ENCODE assay signal across 24 cellular contexts in the genomic region with DNA sequence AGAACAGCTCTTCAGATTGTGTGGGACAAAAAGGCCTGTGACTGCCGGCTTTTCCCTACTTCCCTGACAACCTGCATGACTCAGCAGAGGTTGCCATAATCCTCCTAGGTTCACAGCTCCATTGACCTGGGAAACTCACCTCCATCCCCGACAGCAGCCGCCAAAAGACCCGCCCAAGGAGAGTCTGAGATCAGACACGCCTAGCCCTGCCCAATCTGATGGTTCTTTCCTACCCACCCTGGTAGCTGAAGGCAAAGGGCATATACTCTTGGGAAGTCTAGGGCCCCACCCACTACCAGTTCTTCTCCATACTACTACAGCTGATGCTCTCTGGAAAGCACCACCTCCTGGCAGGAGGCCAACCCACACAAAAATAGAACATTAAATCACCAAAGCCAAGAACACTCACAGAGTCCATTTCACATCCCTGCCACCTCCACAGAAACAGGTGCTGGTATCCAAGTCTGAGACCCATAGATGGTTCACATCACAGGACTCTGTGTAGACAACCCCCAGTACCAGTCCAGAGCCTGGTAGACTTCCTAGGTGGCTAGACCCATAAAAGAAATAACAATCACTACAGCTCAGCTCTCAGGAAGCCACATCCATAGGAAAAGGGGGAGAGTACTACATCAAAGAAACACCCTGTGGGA.
DNase-seq lines count a peak whose midpoint lies in the region; ATAC-seq and TF ChIP-seq lines count a peak whose summit lies in the region.
"Had no signal": no experiment of that assay in that cellular context is flagged by ENCODE, and none has a peak within 500 bp of the region (broad histone marks: within the 10 kb centered on the region; RNA-seq: fewer than 3 reads in every experiment).

No MANE protein-coding gene starts in this region.

- no peaks in the 10 kb centered on the region for H3K36me3 ChIP-seq in spleen
- H3K36me3 ChIP-seq: heart right ventricle, transverse colon had no signal

- no peaks in the 10 kb centered on the region for H3K36me3 Mint-ChIP-seq in T-helper 17 cell (ENCODE audit: low read depth)
- H3K36me3 Mint-ChIP-seq: activated naive CD4-positive, alpha-beta T cell treated with anti-CD3 and anti-CD28 coated beads, Interleukin-2, amount 50 U/mL, for 24 hours; CD8-positive, alpha-beta T cell; naive B cell had no signal

- ATAC-seq in foreskin keratinocyte (peak; percentile 74), T-helper 17 cell (no peak)
- ATAC-seq: activated T-helper 17 cell treated with anti-CD3 and anti-CD28 coated beads, Interleukin-2, amount 50 U/mL, for 72 hours; CD8-positive, alpha-beta T cell; Right ventricle myocardium inferior had no signal

- TF ChIP-seq CTCF in foreskin keratinocyte (conservative IDR thresholded peaks at IDR 0.05) (no peak), spleen (IDR thresholded peaks at IDR 0.05 in 8 of 11, conservative IDR thresholded peaks at IDR 0.05 in 3 of 11) (no peak)

- peak; percentile 2 for DNase-seq in NCI-H2029 treated with DMSO at 0.1 percent for 48 hours (lab: John Stamatoyannopoulos, UW)
- DNase-seq in NCI-H2029 (lab: John Stamatoyannopoulos, UW): no peak
- DNase-seq in HT-29 (ENCODE audit: low spot score): peak; percentile 21
- peak; percentile 50 for DNase-seq in SHP77 treated with DMSO at 0.1 percent for 48 hours (lab: John Stamatoyannopoulos, UW)
- DNase-seq in foreskin keratinocyte: peak; percentile 49
- DNase-seq in T-helper 17 cell: no peak
- DNase-seq in NCI-H1048 (lab: John Stamatoyannopoulos, UW): no peak
- DNase-seq in spleen: no peak
- DNase-seq: 8988T; activated CD4-positive, alpha-beta T cell treated with anti-CD3 and anti-CD28 coated beads, Interleukin-2, amount 50 U/mL, for 4 hours; activated CD4-positive, CD25-positive, alpha-beta regulatory T cell; activated CD8-positive, alpha-beta memory T cell treated with anti-CD3 and anti-CD28 coated beads, Interleukin-2, amount 50 U/mL, for 48 hours; CD8-positive, alpha-beta T cell; DMS79; left cardiac atrium; naive B cell; NCI-H1092 treated with DMSO at 0.1 percent for 48 hours; NCI-H524; stimulated activated CD4-positive, alpha-beta T cell treated with anti-CD3 and anti-CD28 coated beads, Interleukin-1b, Interleukin-23, amount 100 ng/mL, for 48 hours; transverse colon had no signal

- H3K27me3 ChIP-seq in foreskin keratinocyte (no peaks in the 10 kb centered on the region), spleen (replicated peaks in 1 of 7) (no peaks in the 10 kb centered on the region)
- H3K27me3 ChIP-seq: heart right ventricle, transverse colon had no signal

- WGBS in spleen, 5 donors: 66 to 92% (median 80%) methylated on average over 5 of the region's 5 CpGs

- H3K9me3 ChIP-seq in T-helper 17 cell (ENCODE audit: control insufficient read depth, low read length, poor library complexity, severe bottlenecking): no peaks in the 10 kb centered on the region
- H3K9me3 ChIP-seq in spleen: peaks cover 0 to 11% (median 1%) of the 10 kb centered on the region in 8 donors
- H3K9me3 ChIP-seq: transverse colon had no signal

- H3K4me3 Mint-ChIP-seq in T-helper 17 cell: no peak overlapping the region
- H3K4me3 Mint-ChIP-seq: activated naive CD4-positive, alpha-beta T cell treated with anti-CD3 and anti-CD28 coated beads, Interleukin-2, amount 50 U/mL, for 24 hours; activated T-helper 17 cell treated with anti-CD3 and anti-CD28 coated beads, Interleukin-2, amount 50 U/mL, for 72 hours; CD8-positive, alpha-beta T cell; naive B cell had no signal

- TF ChIP-seq POLR2A in spleen (IDR thresholded peaks at IDR 0.05): no peak

- no peak overlapping the region for H3K27ac Mint-ChIP-seq in T-helper 17 cell
- H3K27ac Mint-ChIP-seq: activated naive CD4-positive, alpha-beta T cell treated with anti-CD3 and anti-CD28 coated beads, Interleukin-2, amount 50 U/mL, for 24 hours; activated T-helper 17 cell treated with anti-CD3 and anti-CD28 coated beads, Interleukin-2, amount 50 U/mL, for 72 hours; CD8-positive, alpha-beta T cell had no signal

- intact Hi-C loops in spleen (cut with DNase I; ENCODE audit: low total_unique reads): no loop called here

- peak overlapping the region; percentile 66 for H3K27ac ChIP-seq in foreskin keratinocyte
- H3K27ac ChIP-seq in spleen: no peak overlapping the region
- H3K27ac ChIP-seq: heart right ventricle, transverse colon had no signal

- no peaks in the 10 kb centered on the region for H3K27me3 Mint-ChIP-seq in T-helper 17 cell
- H3K27me3 Mint-ChIP-seq: activated naive CD4-positive, alpha-beta T cell treated with anti-CD3 and anti-CD28 coated beads, Interleukin-2, amount 50 U/mL, for 24 hours; activated T-helper 17 cell treated with anti-CD3 and anti-CD28 coated beads, Interleukin-2, amount 50 U/mL, for 72 hours had no signal

- H3K4me1 Mint-ChIP-seq in T-helper 17 cell: no peaks in the 10 kb centered on the region
- H3K4me1 Mint-ChIP-seq: activated naive CD4-positive, alpha-beta T cell treated with anti-CD3 and anti-CD28 coated beads, Interleukin-2, amount 50 U/mL, for 24 hours; activated T-helper 17 cell treated with anti-CD3 and anti-CD28 coated beads, Interleukin-2, amount 50 U/mL, for 72 hours; naive B cell had no signal

- H3K4me1 ChIP-seq in foreskin keratinocyte (peaks cover 13% of the 10 kb centered on the region), spleen (no peaks in the 10 kb centered on the region)
- H3K4me1 ChIP-seq: heart right ventricle, transverse colon had no signal

- H3K4me3 ChIP-seq in spleen: no peak overlapping the region
- H3K4me3 ChIP-seq: heart right ventricle, transverse colon had no signal

Comparison
In these comparisons a context has a peak if more than half of its experiments do, and no peak if none do; other contexts are left out.
1. DNase-seq: peak in NCI-H2029 treated with DMSO at 0.1 percent for 48 hours (single experiment), HT-29 (single experiment), SHP77 treated with DMSO at 0.1 percent for 48 hours (single experiment) and foreskin keratinocyte (2 of 2); none in NCI-H2029 (single experiment), T-helper 17 cell (0 of 3), NCI-H1048 (single experiment) and spleen (single experiment).